ENCODE assay signal across 1 cellular context in the genomic region with DNA sequence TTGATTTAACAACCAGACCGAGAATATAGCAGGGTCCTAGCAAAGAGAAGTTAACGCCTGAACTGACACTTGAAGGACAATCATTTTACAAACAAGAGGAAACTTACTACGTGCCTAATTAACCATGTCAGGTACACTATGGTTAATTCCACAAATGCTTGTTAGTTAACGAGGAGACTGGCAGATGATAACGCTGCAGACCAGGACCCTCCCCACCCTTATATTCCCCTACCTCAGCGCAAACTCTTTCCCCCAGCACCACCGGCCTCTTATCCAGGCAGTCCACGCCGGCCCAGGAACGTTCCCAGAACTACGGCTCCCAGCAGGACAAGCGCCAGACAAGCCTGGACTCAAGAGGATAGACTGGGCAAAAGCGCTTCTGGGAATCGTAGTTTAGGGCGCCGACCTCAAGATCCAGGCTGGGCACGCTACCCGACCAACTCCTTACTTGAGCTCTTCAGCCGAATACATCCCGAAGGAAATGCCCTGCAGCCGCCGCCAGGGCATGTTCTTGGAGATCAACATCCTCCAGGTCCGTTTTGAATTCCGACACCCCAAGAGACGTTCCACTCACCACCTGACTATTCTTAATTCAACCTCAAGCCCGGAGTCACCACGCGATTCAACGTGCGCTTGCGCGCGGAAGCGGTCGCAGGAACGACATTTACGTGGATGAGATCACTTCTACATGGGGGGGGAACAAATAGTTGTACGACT.
TF ChIP-seq lines count a peak whose summit lies in the region.

POLR1A (minus strand) TSS at position 635 of the 717 bp plus-strand sequence; CDS start at position 525, 110 bp downstream.

TF ChIP-seq in K562, 482 proteins besides CTCF, POLR2A, EP300 and RAD21 (continued from another document and continues in another):
- TF ChIP-seq IRF9 (tag; IDR thresholded peaks at IDR 0.05) (no peak), USF2 (CRISPR knock-in tag; IDR thresholded peaks at IDR 0.05) (peak; percentile 10; the same call in 1 of the 2 replicates), MYBL2 (IDR thresholded peaks at IDR 0.05; ENCODE audit: low read depth) (no peak), MYBL2 (CRISPR knock-in tag; IDR thresholded peaks at IDR 0.05; ENCODE audit: borderline replicate concordance) (no peak), XRCC3 (IDR thresholded peaks at IDR 0.05) (no peak), SNRNP70 (optimal IDR thresholded peaks at IDR 0.05; ENCODE audit: low read depth, low read length) (no peak), ZBTB8A (IDR thresholded peaks at IDR 0.05; ENCODE audit: partially characterized antibody) (no peak), ZNF134 (CRISPR knock-in tag; conservative IDR thresholded peaks at IDR 0.05) (no peak), CGGBP1 (CRISPR knock-in tag; IDR thresholded peaks at IDR 0.05) (no peak), ZNF140 (CRISPR knock-in tag; IDR thresholded peaks at IDR 0.05) (no peak), STAT5B (CRISPR knock-in tag; IDR thresholded peaks at IDR 0.05) (no peak), CBFA2T2 (conservative IDR thresholded peaks at IDR 0.05) (no peak), RBM39 (optimal IDR thresholded peaks at IDR 0.05; ENCODE audit: low read depth, low read length) (no peak), ZNF3 (CRISPR knock-in tag; IDR thresholded peaks at IDR 0.05) (no peak), ZNF766 (CRISPR knock-in tag; conservative IDR thresholded peaks at IDR 0.05) (peak; percentile 97), CREM (IDR thresholded peaks at IDR 0.05; ENCODE audit: low read depth) (peak; percentile 47; the same call in 1 of the 2 replicates), ZNF668 (CRISPR knock-in tag; IDR thresholded peaks at IDR 0.05) (no peak), ZNF274 (IDR thresholded peaks at IDR 0.05; ENCODE audit: borderline replicate concordance, low read depth, low read length) (no peak)
- TF ChIP-seq, protein P1, sequence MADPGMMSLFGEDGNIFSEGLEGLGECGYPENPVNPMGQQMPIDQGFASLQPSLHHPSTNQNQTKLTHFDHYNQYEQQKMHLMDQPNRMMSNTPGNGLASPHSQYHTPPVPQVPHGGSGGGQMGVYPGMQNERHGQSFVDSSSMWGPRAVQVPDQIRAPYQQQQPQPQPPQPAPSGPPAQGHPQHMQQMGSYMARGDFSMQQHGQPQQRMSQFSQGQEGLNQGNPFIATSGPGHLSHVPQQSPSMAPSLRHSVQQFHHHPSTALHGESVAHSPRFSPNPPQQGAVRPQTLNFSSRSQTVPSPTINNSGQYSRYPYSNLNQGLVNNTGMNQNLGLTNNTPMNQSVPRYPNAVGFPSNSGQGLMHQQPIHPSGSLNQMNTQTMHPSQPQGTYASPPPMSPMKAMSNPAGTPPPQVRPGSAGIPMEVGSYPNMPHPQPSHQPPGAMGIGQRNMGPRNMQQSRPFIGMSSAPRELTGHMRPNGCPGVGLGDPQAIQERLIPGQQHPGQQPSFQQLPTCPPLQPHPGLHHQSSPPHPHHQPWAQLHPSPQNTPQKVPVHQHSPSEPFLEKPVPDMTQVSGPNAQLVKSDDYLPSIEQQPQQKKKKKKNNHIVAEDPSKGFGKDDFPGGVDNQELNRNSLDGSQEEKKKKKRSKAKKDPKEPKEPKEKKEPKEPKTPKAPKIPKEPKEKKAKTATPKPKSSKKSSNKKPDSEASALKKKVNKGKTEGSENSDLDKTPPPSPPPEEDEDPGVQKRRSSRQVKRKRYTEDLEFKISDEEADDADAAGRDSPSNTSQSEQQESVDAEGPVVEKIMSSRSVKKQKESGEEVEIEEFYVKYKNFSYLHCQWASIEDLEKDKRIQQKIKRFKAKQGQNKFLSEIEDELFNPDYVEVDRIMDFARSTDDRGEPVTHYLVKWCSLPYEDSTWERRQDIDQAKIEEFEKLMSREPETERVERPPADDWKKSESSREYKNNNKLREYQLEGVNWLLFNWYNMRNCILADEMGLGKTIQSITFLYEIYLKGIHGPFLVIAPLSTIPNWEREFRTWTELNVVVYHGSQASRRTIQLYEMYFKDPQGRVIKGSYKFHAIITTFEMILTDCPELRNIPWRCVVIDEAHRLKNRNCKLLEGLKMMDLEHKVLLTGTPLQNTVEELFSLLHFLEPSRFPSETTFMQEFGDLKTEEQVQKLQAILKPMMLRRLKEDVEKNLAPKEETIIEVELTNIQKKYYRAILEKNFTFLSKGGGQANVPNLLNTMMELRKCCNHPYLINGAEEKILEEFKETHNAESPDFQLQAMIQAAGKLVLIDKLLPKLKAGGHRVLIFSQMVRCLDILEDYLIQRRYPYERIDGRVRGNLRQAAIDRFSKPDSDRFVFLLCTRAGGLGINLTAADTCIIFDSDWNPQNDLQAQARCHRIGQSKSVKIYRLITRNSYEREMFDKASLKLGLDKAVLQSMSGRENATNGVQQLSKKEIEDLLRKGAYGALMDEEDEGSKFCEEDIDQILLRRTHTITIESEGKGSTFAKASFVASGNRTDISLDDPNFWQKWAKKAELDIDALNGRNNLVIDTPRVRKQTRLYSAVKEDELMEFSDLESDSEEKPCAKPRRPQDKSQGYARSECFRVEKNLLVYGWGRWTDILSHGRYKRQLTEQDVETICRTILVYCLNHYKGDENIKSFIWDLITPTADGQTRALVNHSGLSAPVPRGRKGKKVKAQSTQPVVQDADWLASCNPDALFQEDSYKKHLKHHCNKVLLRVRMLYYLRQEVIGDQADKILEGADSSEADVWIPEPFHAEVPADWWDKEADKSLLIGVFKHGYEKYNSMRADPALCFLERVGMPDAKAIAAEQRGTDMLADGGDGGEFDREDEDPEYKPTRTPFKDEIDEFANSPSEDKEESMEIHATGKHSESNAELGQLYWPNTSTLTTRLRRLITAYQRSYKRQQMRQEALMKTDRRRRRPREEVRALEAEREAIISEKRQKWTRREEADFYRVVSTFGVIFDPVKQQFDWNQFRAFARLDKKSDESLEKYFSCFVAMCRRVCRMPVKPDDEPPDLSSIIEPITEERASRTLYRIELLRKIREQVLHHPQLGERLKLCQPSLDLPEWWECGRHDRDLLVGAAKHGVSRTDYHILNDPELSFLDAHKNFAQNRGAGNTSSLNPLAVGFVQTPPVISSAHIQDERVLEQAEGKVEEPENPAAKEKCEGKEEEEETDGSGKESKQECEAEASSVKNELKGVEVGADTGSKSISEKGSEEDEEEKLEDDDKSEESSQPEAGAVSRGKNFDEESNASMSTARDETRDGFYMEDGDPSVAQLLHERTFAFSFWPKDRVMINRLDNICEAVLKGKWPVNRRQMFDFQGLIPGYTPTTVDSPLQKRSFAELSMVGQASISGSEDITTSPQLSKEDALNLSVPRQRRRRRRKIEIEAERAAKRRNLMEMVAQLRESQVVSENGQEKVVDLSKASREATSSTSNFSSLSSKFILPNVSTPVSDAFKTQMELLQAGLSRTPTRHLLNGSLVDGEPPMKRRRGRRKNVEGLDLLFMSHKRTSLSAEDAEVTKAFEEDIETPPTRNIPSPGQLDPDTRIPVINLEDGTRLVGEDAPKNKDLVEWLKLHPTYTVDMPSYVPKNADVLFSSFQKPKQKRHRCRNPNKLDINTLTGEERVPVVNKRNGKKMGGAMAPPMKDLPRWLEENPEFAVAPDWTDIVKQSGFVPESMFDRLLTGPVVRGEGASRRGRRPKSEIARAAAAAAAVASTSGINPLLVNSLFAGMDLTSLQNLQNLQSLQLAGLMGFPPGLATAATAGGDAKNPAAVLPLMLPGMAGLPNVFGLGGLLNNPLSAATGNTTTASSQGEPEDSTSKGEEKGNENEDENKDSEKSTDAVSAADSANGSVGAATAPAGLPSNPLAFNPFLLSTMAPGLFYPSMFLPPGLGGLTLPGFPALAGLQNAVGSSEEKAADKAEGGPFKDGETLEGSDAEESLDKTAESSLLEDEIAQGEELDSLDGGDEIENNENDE (IDR thresholded peaks at IDR 0.05; ENCODE audit: low read depth, low read length): no peak
- TF ChIP-seq, protein P2, sequence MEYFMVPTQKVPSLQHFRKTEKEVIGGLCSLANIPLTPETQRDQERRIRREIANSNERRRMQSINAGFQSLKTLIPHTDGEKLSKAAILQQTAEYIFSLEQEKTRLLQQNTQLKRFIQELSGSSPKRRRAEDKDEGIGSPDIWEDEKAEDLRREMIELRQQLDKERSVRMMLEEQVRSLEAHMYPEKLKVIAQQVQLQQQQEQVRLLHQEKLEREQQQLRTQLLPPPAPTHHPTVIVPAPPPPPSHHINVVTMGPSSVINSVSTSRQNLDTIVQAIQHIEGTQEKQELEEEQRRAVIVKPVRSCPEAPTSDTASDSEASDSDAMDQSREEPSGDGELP (CRISPR knock-in tag; IDR thresholded peaks at IDR 0.05; ENCODE audit: borderline replicate concordance): peak; percentile 56; the same call in 1 of the 2 replicates
- TF ChIP-seq, protein P3, sequence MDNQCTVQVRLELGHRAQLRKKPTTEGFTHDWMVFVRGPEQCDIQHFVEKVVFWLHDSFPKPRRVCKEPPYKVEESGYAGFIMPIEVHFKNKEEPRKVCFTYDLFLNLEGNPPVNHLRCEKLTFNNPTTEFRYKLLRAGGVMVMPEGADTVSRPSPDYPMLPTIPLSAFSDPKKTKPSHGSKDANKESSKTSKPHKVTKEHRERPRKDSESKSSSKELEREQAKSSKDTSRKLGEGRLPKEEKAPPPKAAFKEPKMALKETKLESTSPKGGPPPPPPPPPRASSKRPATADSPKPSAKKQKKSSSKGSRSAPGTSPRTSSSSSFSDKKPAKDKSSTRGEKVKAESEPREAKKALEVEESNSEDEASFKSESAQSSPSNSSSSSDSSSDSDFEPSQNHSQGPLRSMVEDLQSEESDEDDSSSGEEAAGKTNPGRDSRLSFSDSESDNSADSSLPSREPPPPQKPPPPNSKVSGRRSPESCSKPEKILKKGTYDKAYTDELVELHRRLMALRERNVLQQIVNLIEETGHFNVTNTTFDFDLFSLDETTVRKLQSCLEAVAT (IDR thresholded peaks at IDR 0.05): no peak
- TF ChIP-seq, protein P4, sequence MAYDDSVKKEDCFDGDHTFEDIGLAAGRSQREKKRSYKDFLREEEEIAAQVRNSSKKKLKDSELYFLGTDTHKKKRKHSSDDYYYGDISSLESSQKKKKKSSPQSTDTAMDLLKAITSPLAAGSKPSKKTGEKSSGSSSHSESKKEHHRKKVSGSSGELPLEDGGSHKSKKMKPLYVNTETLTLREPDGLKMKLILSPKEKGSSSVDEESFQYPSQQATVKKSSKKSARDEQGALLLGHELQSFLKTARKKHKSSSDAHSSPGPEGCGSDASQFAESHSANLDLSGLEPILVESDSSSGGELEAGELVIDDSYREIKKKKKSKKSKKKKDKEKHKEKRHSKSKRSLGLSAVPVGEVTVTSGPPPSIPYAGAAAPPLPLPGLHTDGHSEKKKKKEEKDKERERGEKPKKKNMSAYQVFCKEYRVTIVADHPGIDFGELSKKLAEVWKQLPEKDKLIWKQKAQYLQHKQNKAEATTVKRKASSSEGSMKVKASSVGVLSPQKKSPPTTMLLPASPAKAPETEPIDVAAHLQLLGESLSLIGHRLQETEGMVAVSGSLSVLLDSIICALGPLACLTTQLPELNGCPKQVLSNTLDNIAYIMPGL (CRISPR knock-in tag; IDR thresholded peaks at IDR 0.05): peak; percentile 33; the same call in 1 of the 2 replicates
- TF ChIP-seq, protein P5, sequence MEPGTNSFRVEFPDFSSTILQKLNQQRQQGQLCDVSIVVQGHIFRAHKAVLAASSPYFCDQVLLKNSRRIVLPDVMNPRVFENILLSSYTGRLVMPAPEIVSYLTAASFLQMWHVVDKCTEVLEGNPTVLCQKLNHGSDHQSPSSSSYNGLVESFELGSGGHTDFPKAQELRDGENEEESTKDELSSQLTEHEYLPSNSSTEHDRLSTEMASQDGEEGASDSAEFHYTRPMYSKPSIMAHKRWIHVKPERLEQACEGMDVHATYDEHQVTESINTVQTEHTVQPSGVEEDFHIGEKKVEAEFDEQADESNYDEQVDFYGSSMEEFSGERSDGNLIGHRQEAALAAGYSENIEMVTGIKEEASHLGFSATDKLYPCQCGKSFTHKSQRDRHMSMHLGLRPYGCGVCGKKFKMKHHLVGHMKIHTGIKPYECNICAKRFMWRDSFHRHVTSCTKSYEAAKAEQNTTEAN (CRISPR knock-in tag; IDR thresholded peaks at IDR 0.05): no peak
- TF ChIP-seq, protein P6, sequence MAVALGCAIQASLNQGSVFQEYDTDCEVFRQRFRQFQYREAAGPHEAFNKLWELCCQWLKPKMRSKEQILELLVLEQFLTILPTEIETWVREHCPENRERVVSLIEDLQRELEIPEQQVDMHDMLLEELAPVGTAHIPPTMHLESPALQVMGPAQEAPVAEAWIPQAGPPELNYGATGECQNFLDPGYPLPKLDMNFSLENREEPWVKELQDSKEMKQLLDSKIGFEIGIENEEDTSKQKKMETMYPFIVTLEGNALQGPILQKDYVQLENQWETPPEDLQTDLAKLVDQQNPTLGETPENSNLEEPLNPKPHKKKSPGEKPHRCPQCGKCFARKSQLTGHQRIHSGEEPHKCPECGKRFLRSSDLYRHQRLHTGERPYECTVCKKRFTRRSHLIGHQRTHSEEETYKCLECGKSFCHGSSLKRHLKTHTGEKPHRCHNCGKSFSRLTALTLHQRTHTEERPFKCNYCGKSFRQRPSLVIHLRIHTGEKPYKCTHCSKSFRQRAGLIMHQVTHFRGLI (CRISPR knock-in tag; IDR thresholded peaks at IDR 0.05): no peak
